Comparison of ENCODE assay signal across 34 cellular contexts in genomic region chr7:101615446-101615845, GRCh38. TPM values are rescaled to one million over a fixed set of nuclear protein-coding genes. Genes with fewer than 3 reads are reported as not detected.
DNase-seq lines count a peak whose midpoint lies in the region; ATAC-seq and TF ChIP-seq lines count a peak whose summit lies in the region.
"Had no signal": no experiment of that assay in that cellular context is flagged by ENCODE, and none has a peak within 500 bp of the region (broad histone marks: within the 10 kb centered on the region; RNA-seq: fewer than 3 reads in every experiment).

No MANE protein-coding gene starts in this region.

- H3K79me2 ChIP-seq in PC-9 (ENCODE audit: low read depth) (no peaks in the 10 kb centered on the region), trophoblast cell (ENCODE audit: control insufficient read depth, insufficient read depth, low read length, poor library complexity) (no peaks in the 10 kb centered on the region)
- H3K79me2 ChIP-seq: hepatocyte had no signal

- H3K4me1 ChIP-seq in PC-9 (replicated peaks; ENCODE audit: insufficient read depth) (peaks cover 15% of the 10 kb centered on the region), endodermal cell (ENCODE audit: control insufficient read depth, insufficient read depth, low read length) (peaks cover 8% of the 10 kb centered on the region), trophoblast cell (ENCODE audit: control insufficient read depth in 1 of 2, insufficient read depth in 2 of 2, low read length in 2 of 2) (peaks cover 22 to 23% of the 10 kb centered on the region in 2 experiments)
- H3K4me1 ChIP-seq: gastroesophageal sphincter, pancreas, uterus had no signal

- H3K27ac ChIP-seq in PC-9 (no peak overlapping the region), endodermal cell (ENCODE audit: low read depth, low read length) (no peak overlapping the region), trophoblast cell (ENCODE audit: low read depth, low read length) (no peak overlapping the region)
- H3K27ac ChIP-seq: gastroesophageal sphincter, GM23248, hepatocyte, KMS-11, pancreas, SK-N-MC, suprapubic skin, uterus had no signal

- peak overlapping the region; percentile 16 for H3K18ac ChIP-seq in trophoblast cell (ENCODE audit: low read length)

- TF ChIP-seq CTCF in PC-9 (conservative IDR thresholded peaks at IDR 0.05): no peak
- no peak for TF ChIP-seq CTCF in endodermal cell (conservative IDR thresholded peaks at IDR 0.05)

- H3F3A ChIP-seq in PC-9 (ENCODE audit: insufficient read depth, low read depth): no peaks in the 10 kb centered on the region

- H4K12ac ChIP-seq in trophoblast cell (ENCODE audit: low read depth, low read length): no peak overlapping the region

- WGBS in endodermal cell (ENCODE audit: insufficient coverage in 1 of 2, insufficient read length in 1 of 2), 2 experiments: 85 to 95% methylated on average over 5 to 8 of the region's 8 CpGs
- WGBS in trophoblast cell (ENCODE audit: extremely low coverage, insufficient coverage, insufficient read length): no CpG with 5 or more reads among the region's 8 CpGs

- H3K4me1 Mint-ChIP-seq in endodermal cell: peaks cover 21% of the 10 kb centered on the region
- H3K4me1 Mint-ChIP-seq: CD8-positive, alpha-beta memory T cell had no signal

- peaks cover 14% of the 10 kb centered on the region for H3K79me1 ChIP-seq in trophoblast cell (ENCODE audit: low read length)

- H3K36me3 ChIP-seq in PC-9 (ENCODE audit: low read depth): no peaks in the 10 kb centered on the region
- H3K36me3 ChIP-seq in endodermal cell (ENCODE audit: control insufficient read depth, insufficient read depth, low read length): no peaks in the 10 kb centered on the region
- H3K36me3 ChIP-seq in trophoblast cell (ENCODE audit: control insufficient read depth in 1 of 2, insufficient read depth in 2 of 2, low read length in 2 of 2): no peaks in the 10 kb centered on the region
- H3K36me3 ChIP-seq: gastroesophageal sphincter, MG63, pancreas, suprapubic skin, uterus had no signal

- BruUV-seq in PC-9 (replicated peaks; lab: Mats Ljungman, UMichigan): no TSS peak

- H3K27me3 Mint-ChIP-seq in endodermal cell (ENCODE audit: insufficient read depth): peaks cover 2% of the 10 kb centered on the region

- H3K9ac ChIP-seq in endodermal cell (ENCODE audit: extremely low read depth, low read length, poor library complexity, severe bottlenecking): no peak overlapping the region
- H3K9ac ChIP-seq in trophoblast cell (ENCODE audit: low read length): no peak overlapping the region
- H3K9ac ChIP-seq: GM23248, KMS-11 had no signal

- H3K27me3 ChIP-seq in PC-9 (ENCODE audit: insufficient read depth, low read depth) (no peaks in the 10 kb centered on the region), endodermal cell (ENCODE audit: control insufficient read depth, insufficient read depth, low read length, poor library complexity, severe bottlenecking) (no peaks in the 10 kb centered on the region), trophoblast cell (ENCODE audit: insufficient read depth, low read length) (no peaks in the 10 kb centered on the region)
- H3K27me3 ChIP-seq: hepatocyte, MG63, pancreas, uterus had no signal

- DNase-seq in CD1c-positive myeloid dendritic cell (ENCODE audit: extremely low spot score) (peak; percentile 21), PC-9 (no peak), endodermal cell (peak; percentile 35), trophoblast cell (no peak), posterior vena cava (ENCODE audit: low spot score) (no peak), glomerular visceral epithelial cell (ENCODE audit: extremely low spot score) (no peak)
- DNase-seq in activated naive CD4-positive, alpha-beta T cell treated with anti-CD3 and anti-CD28 coated beads, Interleukin-2, amount 50 U/mL, for 16 hours: no peak
- DNase-seq: activated CD4-positive, alpha-beta T cell treated with anti-CD3 and anti-CD28 coated beads, Interleukin-2, amount 50 U/mL, for 48 hours; activated CD8-positive, alpha-beta memory T cell treated with anti-CD3 and anti-CD28 coated beads, Interleukin-2, amount 50 U/mL, for 48 hours; activated naive CD4-positive, alpha-beta T cell treated with anti-CD3 and anti-CD28 coated beads for 36 hours; NCI-H2081 treated with DMSO at 0.1 percent for 48 hours; NCI-H345; NCI-H69; nephron progenitor cell; pancreas; retina; RPMI8226; stimulated activated naive CD4-positive, alpha-beta T cell treated with Interleukin-2 at 50 U/mL for 16 hours; uterus had no signal

- H4K91ac ChIP-seq in trophoblast cell (ENCODE audit: low read depth, low read length): no peak overlapping the region

- H3K4me2 ChIP-seq in PC-9: peak overlapping the region; percentile 43
- no peak overlapping the region for H3K4me2 ChIP-seq in trophoblast cell (ENCODE audit: low read length)
- H3K4me2 ChIP-seq: hepatocyte, KMS-11 had no signal

- H3K4me3 Mint-ChIP-seq in endodermal cell: no peak overlapping the region
- H3K4me3 Mint-ChIP-seq: activated naive CD4-positive, alpha-beta T cell treated with anti-CD3 and anti-CD28 coated beads for 36 hours; CD8-positive, alpha-beta memory T cell; HFFc6; nephron progenitor cell had no signal

- peak overlapping the region; percentile 22 for H2AK5ac ChIP-seq in trophoblast cell (ENCODE audit: low read length)

- no peak overlapping the region for H2BK5ac ChIP-seq in trophoblast cell (ENCODE audit: low read depth, low read length, poor library complexity)

- no peak overlapping the region for H3K23ac ChIP-seq in trophoblast cell (ENCODE audit: low read length)

- H3K27ac Mint-ChIP-seq in endodermal cell: no peak overlapping the region
- H3K27ac Mint-ChIP-seq: activated naive CD4-positive, alpha-beta T cell treated with anti-CD3 and anti-CD28 coated beads for 36 hours; HFFc6 had no signal

- H3K14ac ChIP-seq in trophoblast cell (ENCODE audit: low read length): no peak overlapping the region

- H3K9me2 ChIP-seq in PC-9 (ENCODE audit: insufficient read depth): no peaks in the 10 kb centered on the region

- intact Hi-C loops in PC-9 (cut with micrococcal nuclease; ENCODE audit: unreplicated experiment) (loop anchor here (5.0 kb wide), 1 partner anchor 112 kb away; no protein-coding TSS in a partner anchor), posterior vena cava (cut with DNase I) (loop anchor here in 1 of 2 donors (10.0 kb wide), 1 partner anchor 519 kb away; no protein-coding TSS in a partner anchor)

- CTCF ChIA-PET in PC-9 (lab: Charles Lee): no interaction called here

- no peaks in the 10 kb centered on the region for H3K36me3 Mint-ChIP-seq in endodermal cell (ENCODE audit: low read depth)
- H3K36me3 Mint-ChIP-seq: CD8-positive, alpha-beta memory T cell had no signal

- no peak overlapping the region for H3K4ac ChIP-seq in trophoblast cell (ENCODE audit: low read depth, low read length)

- no peak overlapping the region for H2AFZ ChIP-seq in PC-9
- H2AFZ ChIP-seq in trophoblast cell (ENCODE audit: insufficient read depth, low read length, poor library complexity): no peak overlapping the region
- H2AFZ ChIP-seq: GM23248, hepatocyte had no signal

- POLR2A ChIA-PET in PC-9 (lab: Charles Lee; ENCODE audit: unreplicated experiment): interaction anchor here (0.7 kb wide), 1 partner anchor 118 kb away, joined by 3 read pairs; no protein-coding TSS in a partner anchor

- no peaks in the 10 kb centered on the region for H4K20me1 ChIP-seq in PC-9 (ENCODE audit: insufficient read depth)

- peak overlapping the region; percentile 74 for H2BK120ac ChIP-seq in trophoblast cell (ENCODE audit: insufficient read depth, low read length, poor library complexity)

- ATAC-seq in GM21367 (IDR thresholded peaks at IDR 0.05; ENCODE audit: unreplicated experiment): no peak

- no peaks in the 10 kb centered on the region for H3K9me3 ChIP-seq in PC-9 (ENCODE audit: insufficient read depth, low read depth)
- no peaks in the 10 kb centered on the region for H3K9me3 ChIP-seq in endodermal cell (ENCODE audit: control insufficient read depth, low read length)
- H3K9me3 ChIP-seq in trophoblast cell (ENCODE audit: insufficient read depth, low read depth, low read length): no peaks in the 10 kb centered on the region
- H3K9me3 ChIP-seq: gastroesophageal sphincter, MG63, pancreas, suprapubic skin, uterus had no signal

- no peaks in the 10 kb centered on the region for H3K9me3 Mint-ChIP-seq in endodermal cell
- H3K9me3 Mint-ChIP-seq: activated naive CD4-positive, alpha-beta T cell treated with anti-CD3 and anti-CD28 coated beads for 36 hours; CD8-positive, alpha-beta memory T cell; HFFc6; nephron progenitor cell had no signal

- H3K4me3 ChIP-seq in PC-9 (no peak overlapping the region), endodermal cell (ENCODE audit: low read length) (no peak overlapping the region), trophoblast cell (ENCODE audit: low read depth, low read length) (no peak overlapping the region)
- H3K4me3 ChIP-seq: gastroesophageal sphincter, GM23248, hepatocyte, MG63, pancreas, SK-N-MC, suprapubic skin, uterus had no signal

- peak overlapping the region; percentile 33 for H2BK12ac ChIP-seq in trophoblast cell (ENCODE audit: low read length)

- H4K8ac ChIP-seq in trophoblast cell (ENCODE audit: low read depth, low read length): peak overlapping the region; percentile 67

RNA-seq across cellular contexts. Expression of gene MYL10, which starts 13.7 kb away (rescaled TPM):
- total RNA-seq in PC-9 (2021): not detected in 2 replicates
- not detected for total RNA-seq in endodermal cell
- polyA plus RNA-seq in endodermal cell (2013, experiment 1 of 2): not detected
- polyA plus RNA-seq in endodermal cell (2013, experiment 2 of 2): not detected
- 0.12 TPM in 1 of 2 replicates, not detected in the other for polyA plus RNA-seq in trophoblast cell (2013)
- not detected for total RNA-seq in posterior vena cava
- total RNA-seq: activated naive CD4-positive, alpha-beta T cell treated with anti-CD3 and anti-CD28 coated beads for 36 hours; CD8-positive, alpha-beta memory T cell; cerebellum; fibroblast of lung; gastroesophageal sphincter; GM23248; HFFc6; lung microvascular endothelial cell; pancreas; suprapubic skin; T-helper 1 cell treated with Interleukin-12 subunit alpha and Interleukin-12 subunit beta and Interleukin-4 antibody, amounts not matched to agents 30 ng/mL and 1 ng/mL, for 36 hours; uterus had no signal
- polyA plus RNA-seq: CD8-positive, alpha-beta memory T cell; fibroblast of lung; GM23248; pancreas; small intestine had no signal

Comparison
In these comparisons a context has a peak if more than half of its experiments do, and no peak if none do; other contexts are left out.
1. DNase-seq: peak in CD1c-positive myeloid dendritic cell (single experiment) and endodermal cell (single experiment); none in PC-9 (0 of 2), trophoblast cell (0 of 2), posterior vena cava (single experiment), activated naive CD4-positive, alpha-beta T cell treated with anti-CD3 and anti-CD28 coated beads, Interleukin-2, amount 50 U/mL, for 16 hours (single experiment) and glomerular visceral epithelial cell (single experiment).